8 cellular contexts compared by ENCODE assay signal in genomic region chr1:169893645-169894423, GRCh38. TPM values are rescaled to one million over a fixed set of nuclear protein-coding genes. Genes with fewer than 3 reads are reported as not detected.
DNase-seq lines count a peak whose midpoint lies in the region; ATAC-seq and TF ChIP-seq lines count a peak whose summit lies in the region.

A gene with protein sequence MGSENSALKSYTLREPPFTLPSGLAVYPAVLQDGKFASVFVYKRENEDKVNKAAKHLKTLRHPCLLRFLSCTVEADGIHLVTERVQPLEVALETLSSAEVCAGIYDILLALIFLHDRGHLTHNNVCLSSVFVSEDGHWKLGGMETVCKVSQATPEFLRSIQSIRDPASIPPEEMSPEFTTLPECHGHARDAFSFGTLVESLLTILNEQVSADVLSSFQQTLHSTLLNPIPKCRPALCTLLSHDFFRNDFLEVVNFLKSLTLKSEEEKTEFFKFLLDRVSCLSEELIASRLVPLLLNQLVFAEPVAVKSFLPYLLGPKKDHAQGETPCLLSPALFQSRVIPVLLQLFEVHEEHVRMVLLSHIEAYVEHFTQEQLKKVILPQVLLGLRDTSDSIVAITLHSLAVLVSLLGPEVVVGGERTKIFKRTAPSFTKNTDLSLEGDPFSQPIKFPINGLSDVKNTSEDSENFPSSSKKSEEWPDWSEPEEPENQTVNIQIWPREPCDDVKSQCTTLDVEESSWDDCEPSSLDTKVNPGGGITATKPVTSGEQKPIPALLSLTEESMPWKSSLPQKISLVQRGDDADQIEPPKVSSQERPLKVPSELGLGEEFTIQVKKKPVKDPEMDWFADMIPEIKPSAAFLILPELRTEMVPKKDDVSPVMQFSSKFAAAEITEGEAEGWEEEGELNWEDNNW (minus strand): TSS chr1:169893896. CDS start chr1:169888840, 5,056 bp downstream.

- DNase-seq in NCI-H187 treated with DMSO at 0.1 percent for 48 hours (lab: John Stamatoyannopoulos, UW) (peak; percentile 99), ascending aorta (ENCODE audit: low spot score in 2 of 2) (peak; percentile 91 to 97), right cardiac atrium (peak; percentile 94 to 97 (median 95)), pulmonary artery endothelial cell (ENCODE audit: low read depth, low spot score) (peak; percentile 95), uterus (peak; percentile 91 to 96)

- WGBS in right cardiac atrium = under 1% methylated on average over 52 of the region's 52 CpGs

- H3K9me3 ChIP-seq in ascending aorta = no peaks in the 10 kb centered on the region
- H3K9me3 ChIP-seq in right cardiac atrium (ENCODE audit: control insufficient read depth, low read length) = no peaks in the 10 kb centered on the region
- H3K9me3 ChIP-seq in uterus = no peaks in the 10 kb centered on the region

- peak within 1 kb of the TSS; percentile 90 to 97 for H3K4me3 ChIP-seq in ascending aorta
- peak within 1 kb of the TSS; percentile 94 for H3K4me3 ChIP-seq in right cardiac atrium (ENCODE audit: low read length)
- H3K4me3 ChIP-seq in uterus = peak within 1 kb of the TSS; percentile 63 to 75

- TF ChIP-seq CTCF in ascending aorta (IDR thresholded peaks at IDR 0.05) (no peak), uterus (IDR thresholded peaks at IDR 0.05) (no peak)

- H3K27me3 ChIP-seq in ascending aorta (no peaks in the 10 kb centered on the region), right cardiac atrium (ENCODE audit: control insufficient read depth, insufficient read depth) (no peaks in the 10 kb centered on the region), uterus (no peaks in the 10 kb centered on the region)

- intact Hi-C loops in T-helper 2 cell treated with Interferon-gamma antibody and Interleukin-4, amounts not matched to agents 100 ng/mL and 5 ng/mL, for 36 hours (cut with micrococcal nuclease) = loop anchor here (1.0 to 10.0 kb wide), 13 partner anchors 32 to 1957 kb away; partner anchors contain the start of genes DCAF6, F5, GORAB and KIFAP3
- intact Hi-C loops in ascending aorta (cut with DNase I) = loop anchor here (1.0 to 2.0 kb wide), 2 partner anchors 99 to 407 kb away; a partner anchor contains a TSS
- intact Hi-C loops in right cardiac atrium (cut with DNase I) = no loop called here
- intact Hi-C loops in uterus (cut with DNase I; ENCODE audit: low total_unique reads) = no loop called here

- H3K27ac ChIP-seq in ascending aorta (peak within 1 kb of the TSS; percentile 84 to 98), right cardiac atrium (ENCODE audit: low read length) (peak within 1 kb of the TSS; percentile 95), uterus (peak within 1 kb of the TSS; percentile 92 to 98)

- H3K36me3 ChIP-seq in ascending aorta = no peaks in the 10 kb centered on the region
- no peaks in the 10 kb centered on the region for H3K36me3 ChIP-seq in uterus

- peaks cover 6 to 18% of the 10 kb centered on the region in 2 donors for H3K4me1 ChIP-seq in ascending aorta
- H3K4me1 ChIP-seq in right cardiac atrium (ENCODE audit: control insufficient read depth, insufficient read depth, low read length) = peaks cover 2% of the 10 kb centered on the region
- no peaks in the 10 kb centered on the region for H3K4me1 ChIP-seq in uterus

- peak; percentile 69 for ATAC-seq in GM18499 (IDR thresholded peaks at IDR 0.05; ENCODE audit: insufficient read depth, unreplicated experiment)
- peak; percentile 92 for ATAC-seq in HG02943 (IDR thresholded peaks at IDR 0.05; ENCODE audit: low read depth, unreplicated experiment)
- peak; percentile 99 for ATAC-seq in right cardiac atrium

- peak; percentile 6 to 54 for TF ChIP-seq POLR2A in uterus (IDR thresholded peaks at IDR 0.05)

RNA-seq across cellular contexts. Expression of the gene that starts here (rescaled TPM):
- 13.4 and 14.2 TPM in 2 replicates for total RNA-seq in T-helper 2 cell treated with Interferon-gamma antibody and Interleukin-4, amounts not matched to agents 100 ng/mL and 5 ng/mL, for 36 hours
- 0.96 TPM for total RNA-seq in ascending aorta
- total RNA-seq in right cardiac atrium = 1 to 10 TPM; 5.7 to 7.1 (median 6.1) TPM
- polyA plus RNA-seq in right cardiac atrium = 2.6 TPM
- 5.7 and 8.7 TPM in 2 replicates for total RNA-seq in pulmonary artery endothelial cell
- total RNA-seq in uterus = 10 to 100 TPM in 2 of 4 donors, 1 to 10 TPM in 2; 2.1 to 17.5 (median 10.2) TPM

Comparison
In these comparisons a context has a peak if more than half of its experiments do, and no peak if none do; other contexts are left out.
1. Peak in every context shown above with its lines: DNase-seq, ATAC-seq, H3K4me3 ChIP-seq and H3K27ac ChIP-seq.
2. Peak in DNase-seq, H3K4me3 ChIP-seq and H3K27ac ChIP-seq in ascending aorta; RNA of the gene not detected or under 1 TPM.
3. intact Hi-C loops: an anchor here in T-helper 2 cell treated with Interferon-gamma antibody and Interleukin-4, amounts not matched to agents 100 ng/mL and 5 ng/mL, for 36 hours (1.0 to 10.0 kb wide) and ascending aorta (1.0 to 2.0 kb wide); none called in right cardiac atrium and uterus.